In the genomic region with DNA sequence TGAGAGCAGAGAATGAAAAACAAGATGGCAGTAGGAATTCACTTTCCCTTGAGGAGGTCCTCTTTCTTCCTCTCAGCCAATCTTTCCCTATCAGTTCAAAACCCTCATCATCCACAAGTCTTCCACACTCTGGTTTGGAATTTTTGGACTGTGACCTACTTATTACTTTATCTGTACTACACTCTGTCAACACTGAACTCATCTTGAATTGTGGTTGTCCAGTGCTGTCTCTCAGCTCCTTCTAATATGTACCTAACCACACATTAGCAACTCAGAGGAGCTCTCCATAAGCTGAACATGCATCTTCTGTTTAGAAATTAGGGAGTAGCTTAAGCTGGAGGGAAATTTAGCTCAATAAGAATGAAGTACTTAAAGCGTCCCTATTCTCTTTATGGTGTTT, we compare ENCODE assay signal across 20 cellular contexts. TPM values are rescaled to one million over a fixed set of nuclear protein-coding genes. Genes with fewer than 3 reads are reported as not detected.
DNase-seq lines count a peak whose midpoint lies in the region; ATAC-seq and TF ChIP-seq lines count a peak whose summit lies in the region.
"Had no signal": no experiment of that assay in that cellular context is flagged by ENCODE, and none has a peak within 500 bp of the region (broad histone marks: within the 10 kb centered on the region; RNA-seq: fewer than 3 reads in every experiment).

No MANE protein-coding gene starts in this region.

- peaks cover 72% of the 10 kb centered on the region for H3K4me1 Mint-ChIP-seq in activated T-cell treated with anti-CD3 and anti-CD28 coated beads, Interleukin-2, amount 50 U/mL, for 72 hours (ENCODE audit: low read depth)
- peaks cover 77 to 94% (median 93%) of the 10 kb centered on the region in 3 donors for H3K4me1 Mint-ChIP-seq in CD8-positive, alpha-beta memory T cell
- peaks cover 79% of the 10 kb centered on the region for H3K4me1 Mint-ChIP-seq in activated B cell treated with CpG ODN at 0.5 μM for 24 hours
- peaks cover 23 to 94% (median 88%) of the 10 kb centered on the region in 7 donors for H3K4me1 Mint-ChIP-seq in naive thymus-derived CD4-positive, alpha-beta T cell

- H3K27me3 Mint-ChIP-seq in activated T-cell treated with anti-CD3 and anti-CD28 coated beads, Interleukin-2, amount 50 U/mL, for 72 hours (ENCODE audit: low read depth) = no peaks in the 10 kb centered on the region
- peaks cover 0 to 1% of the 10 kb centered on the region in 2 donors for H3K27me3 Mint-ChIP-seq in CD8-positive, alpha-beta memory T cell
- H3K27me3 Mint-ChIP-seq in activated B cell treated with CpG ODN at 0.5 μM for 24 hours = no peaks in the 10 kb centered on the region
- H3K27me3 Mint-ChIP-seq in naive thymus-derived CD4-positive, alpha-beta T cell = no peaks in the 10 kb centered on the region

- H3K4me1 ChIP-seq in CD8-positive, alpha-beta memory T cell (ENCODE audit: insufficient read depth, low read length) = peaks cover 52% of the 10 kb centered on the region
- H3K4me1 ChIP-seq in naive thymus-derived CD4-positive, alpha-beta T cell (ENCODE audit: control insufficient read depth in 2 of 2, insufficient read depth in 2 of 2, low read length in 2 of 2) = peaks cover 19 to 40% of the 10 kb centered on the region in 2 donors
- H3K4me1 ChIP-seq: upper lobe of right lung had no signal

- no peaks in the 10 kb centered on the region for H3K27me3 ChIP-seq in CD8-positive, alpha-beta memory T cell (ENCODE audit: insufficient read depth, low read length, poor library complexity, severe bottlenecking)
- no peaks in the 10 kb centered on the region for H3K27me3 ChIP-seq in naive thymus-derived CD4-positive, alpha-beta T cell (ENCODE audit: control insufficient read depth in 2 of 2, insufficient read depth in 2 of 2, low read length in 2 of 2)
- H3K27me3 ChIP-seq: left lung, upper lobe of right lung had no signal

- POLR2A ChIA-PET in CD8-positive, alpha-beta memory T cell (lab: Charles Lee) = interaction anchor here (0.7 to 1.0 kb wide), 2 partner anchors 34 to 199 kb away, joined by 3 to 7 read pairs; a partner anchor contains a TSS
- POLR2A ChIA-PET in activated B cell treated with CpG ODN at 0.5 μM for 24 hours (lab: Charles Lee) = interaction anchor here (1.0 to 1.2 kb wide), 2 partner anchors 16 to 18 kb away, joined by 3 to 4 read pairs; no protein-coding TSS in a partner anchor
- POLR2A ChIA-PET in naive thymus-derived CD4-positive, alpha-beta T cell (lab: Charles Lee) = interaction anchor here (0.8 to 1.5 kb wide), 9 partner anchors 9 to 1753 kb away, joined by 3 to 6 read pairs (median 4); a partner anchor contains a TSS

- no peak for DNase-seq in activated T-cell treated with anti-CD3 and anti-CD28 coated beads, Interleukin-2, amount 50 U/mL, for 72 hours
- DNase-seq in activated T-cell treated with anti-CD3 and anti-CD28 coated beads, Interleukin-2, amount 50 U/mL, for 48 hours = no peak
- no peak for DNase-seq in CD8-positive, alpha-beta memory T cell
- DNase-seq in activated B cell treated with CpG ODN at 0.5 μM for 24 hours = no peak
- no peak for DNase-seq in naive thymus-derived CD4-positive, alpha-beta T cell
- DNase-seq: activated CD4-positive, alpha-beta T cell treated with anti-CD3 and anti-CD28 coated beads, Interleukin-2, amount 50 U/mL, for 4 hours; DMS153; GF-D8; head of caudate nucleus; left lung; NCI-H1694; NCI-H748 treated with DMSO at 0.1 percent for 48 hours; OCI-M1; SHP77 treated with DMSO at 0.1 percent for 48 hours; small intestine; upper lobe of right lung had no signal

- intact Hi-C loops in activated B cell treated with CpG ODN at 0.5 μM for 24 hours (cut with micrococcal nuclease) = loop anchor here (2.0 kb wide), 1 partner anchor 15 kb away; no protein-coding TSS in a partner anchor
- intact Hi-C loops in naive thymus-derived CD4-positive, alpha-beta T cell (cut with micrococcal nuclease) = no loop called here

- H3K27ac Mint-ChIP-seq in activated T-cell treated with anti-CD3 and anti-CD28 coated beads, Interleukin-2, amount 50 U/mL, for 72 hours = peak overlapping the region; percentile 12
- peak overlapping the region; percentile 34 to 76 (median 62) for H3K27ac Mint-ChIP-seq in CD8-positive, alpha-beta memory T cell
- peak overlapping the region; percentile 57 for H3K27ac Mint-ChIP-seq in activated B cell treated with CpG ODN at 0.5 μM for 24 hours
- peak overlapping the region; percentile 39 to 92 (median 64) for H3K27ac Mint-ChIP-seq in naive thymus-derived CD4-positive, alpha-beta T cell

- no peak for ATAC-seq in activated T-cell treated with anti-CD3 and anti-CD28 coated beads, Interleukin-2, amount 50 U/mL, for 72 hours (replicated peaks in 1 of 2)
- ATAC-seq in activated B cell treated with CpG ODN at 0.5 μM for 24 hours (ENCODE audit: low read depth) (no peak), GM18517 (IDR thresholded peaks at IDR 0.05; ENCODE audit: unreplicated experiment) (no peak), HG03045 (IDR thresholded peaks at IDR 0.05; ENCODE audit: unreplicated experiment) (no peak), GM18502 (IDR thresholded peaks at IDR 0.05; ENCODE audit: poor library complexity, unreplicated experiment) (no peak)
- no peak for ATAC-seq in naive thymus-derived CD4-positive, alpha-beta T cell
- ATAC-seq: left lung, upper lobe of right lung had no signal

- no peak overlapping the region for H3K27ac ChIP-seq in CD8-positive, alpha-beta memory T cell (ENCODE audit: low read depth, low read length)
- no peak overlapping the region for H3K27ac ChIP-seq in naive thymus-derived CD4-positive, alpha-beta T cell (ENCODE audit: low read depth, low read length)
- H3K27ac ChIP-seq: HL-60, left lung, upper lobe of right lung had no signal

- H3K9me3 Mint-ChIP-seq in activated T-cell treated with anti-CD3 and anti-CD28 coated beads, Interleukin-2, amount 50 U/mL, for 72 hours = no peaks in the 10 kb centered on the region
- no peaks in the 10 kb centered on the region for H3K9me3 Mint-ChIP-seq in CD8-positive, alpha-beta memory T cell
- H3K9me3 Mint-ChIP-seq in activated B cell treated with CpG ODN at 0.5 μM for 24 hours = no peaks in the 10 kb centered on the region
- H3K9me3 Mint-ChIP-seq in naive thymus-derived CD4-positive, alpha-beta T cell = no peaks in the 10 kb centered on the region

- peaks cover 9 to 59% of the 10 kb centered on the region in 2 donors for H3K36me3 Mint-ChIP-seq in activated T-cell treated with anti-CD3 and anti-CD28 coated beads, Interleukin-2, amount 50 U/mL, for 72 hours (ENCODE audit: insufficient read depth in 2 of 2)
- peaks cover 11 to 83% (median 35%) of the 10 kb centered on the region in 3 donors for H3K36me3 Mint-ChIP-seq in CD8-positive, alpha-beta memory T cell
- peaks cover 83% of the 10 kb centered on the region for H3K36me3 Mint-ChIP-seq in activated B cell treated with CpG ODN at 0.5 μM for 24 hours (ENCODE audit: low read depth)
- H3K36me3 Mint-ChIP-seq in naive thymus-derived CD4-positive, alpha-beta T cell = peaks cover 10 to 78% (median 54%) of the 10 kb centered on the region in 5 donors

- H3K36me3 ChIP-seq in CD8-positive, alpha-beta memory T cell (ENCODE audit: insufficient read depth, low read length) = peaks cover 36% of the 10 kb centered on the region
- H3K36me3 ChIP-seq in naive thymus-derived CD4-positive, alpha-beta T cell (ENCODE audit: control insufficient read depth in 2 of 3, insufficient read depth in 3 of 3, low read length in 3 of 3) = peaks cover 6 to 40% (median 14%) of the 10 kb centered on the region in 3 experiments
- H3K36me3 ChIP-seq: left lung, upper lobe of right lung had no signal

- CTCF ChIA-PET in CD8-positive, alpha-beta memory T cell (lab: Charles Lee) = interaction anchor here (0.7 to 1.1 kb wide), 2 partner anchors 242 to 443 kb away, joined by 3 to 4 read pairs; no protein-coding TSS in a partner anchor
- CTCF ChIA-PET in activated B cell treated with CpG ODN at 0.5 μM for 24 hours (lab: Charles Lee) = no interaction called here
- CTCF ChIA-PET in naive thymus-derived CD4-positive, alpha-beta T cell (lab: Charles Lee) = interaction anchor here (0.9 to 1.2 kb wide), 2 partner anchors 16 to 35 kb away, joined by 3 to 4 read pairs; a partner anchor contains a TSS

- no peak overlapping the region for H3K4me3 Mint-ChIP-seq in activated T-cell treated with anti-CD3 and anti-CD28 coated beads, Interleukin-2, amount 50 U/mL, for 72 hours
- peak overlapping the region in 1 of 7 donors; percentile 37 for H3K4me3 Mint-ChIP-seq in CD8-positive, alpha-beta memory T cell
- H3K4me3 Mint-ChIP-seq in activated B cell treated with CpG ODN at 0.5 μM for 24 hours = no peak overlapping the region
- H3K4me3 Mint-ChIP-seq in naive thymus-derived CD4-positive, alpha-beta T cell = peak overlapping the region in 5 of 10 donors; percentile 4 to 41 (median 17)

- no peak overlapping the region for H3K4me3 ChIP-seq in CD8-positive, alpha-beta memory T cell (ENCODE audit: low read length)
- H3K4me3 ChIP-seq in naive thymus-derived CD4-positive, alpha-beta T cell (ENCODE audit: low read length) = no peak overlapping the region
- H3K4me3 ChIP-seq: left lung, upper lobe of right lung had no signal

- TF ChIP-seq CTCF in activated B cell treated with CpG ODN at 0.5 μM for 24 hours (IDR thresholded peaks at IDR 0.05) = no peak

- H3K9me3 ChIP-seq in CD8-positive, alpha-beta memory T cell (ENCODE audit: low read length) = no peaks in the 10 kb centered on the region
- no peaks in the 10 kb centered on the region for H3K9me3 ChIP-seq in naive thymus-derived CD4-positive, alpha-beta T cell (ENCODE audit: control insufficient read depth in 2 of 3, low read length in 3 of 3)
- H3K9me3 ChIP-seq: left lung, upper lobe of right lung had no signal

RNA-seq across cellular contexts. Expression of a gene that starts 34.9 kb away (rescaled TPM):
- 100 to 1,000 TPM; 265 to 277 TPM for total RNA-seq in activated T-cell treated with anti-CD3 and anti-CD28 coated beads, Interleukin-2, amount 50 U/mL, for 72 hours
- total RNA-seq in CD8-positive, alpha-beta memory T cell = 100 to 1,000 TPM; 233 to 242 TPM
- polyA plus RNA-seq in CD8-positive, alpha-beta memory T cell = 252 TPM
- total RNA-seq in activated B cell treated with CpG ODN at 0.5 μM for 24 hours = 283 and 314 TPM in 2 replicates
- 100 to 1,000 TPM; 172 to 283 (median 249) TPM for total RNA-seq in naive thymus-derived CD4-positive, alpha-beta T cell
- 100 to 1,000 TPM; 235 to 263 TPM for polyA plus RNA-seq in naive thymus-derived CD4-positive, alpha-beta T cell

Comparison
In these comparisons a context has a peak if more than half of its experiments do, and no peak if none do; other contexts are left out.
1. H3K27ac Mint-ChIP-seq: peak in every context shown above with its lines; median percentile 64 in naive thymus-derived CD4-positive, alpha-beta T cell; 62 in CD8-positive, alpha-beta memory T cell; 57 in activated B cell treated with CpG ODN at 0.5 μM for 24 hours; 12 in activated T-cell treated with anti-CD3 and anti-CD28 coated beads, Interleukin-2, amount 50 U/mL, for 72 hours.